8 cellular contexts compared by ENCODE assay signal in genomic region chr6:7723041-7723447, GRCh38. TPM values are rescaled to one million over a fixed set of nuclear protein-coding genes. Genes with fewer than 3 reads are reported as not detected.
A peak's percentile ranks its signal among the peaks of the same experiment; 100 is the strongest.
DNase-seq lines count a peak whose midpoint lies in the region; ATAC-seq, FAIRE-seq and TF ChIP-seq lines count a peak whose summit lies in the region.

No MANE protein-coding gene starts in this region.

- H3K9me3 ChIP-seq in PC-3 (ENCODE audit: low read length) (no peaks in the 10 kb centered on the region), neutrophil (no peaks in the 10 kb centered on the region)

- H3K4me1 Mint-ChIP-seq in activated T-cell treated with anti-CD3 and anti-CD28 coated beads, Interleukin-2, amount 50 U/mL, for 4 hours (ENCODE audit: low read depth) = peaks cover 7% of the 10 kb centered on the region
- H3K4me1 Mint-ChIP-seq in type B pancreatic cell (ENCODE audit: unreplicated experiment) = no peaks in the 10 kb centered on the region

- H3K36me3 ChIP-seq in PC-3 (ENCODE audit: low read depth, low read length) = no peaks in the 10 kb centered on the region
- H3K36me3 ChIP-seq in neutrophil = no peaks in the 10 kb centered on the region

- H3K27ac ChIP-seq in PC-3 (ENCODE audit: low read length) (no peak overlapping the region), neutrophil (no peak overlapping the region)

- peak; percentile 47 for DNase-seq in G401 (ENCODE audit: low spot score)
- peak; percentile 58 for DNase-seq in HTR-8/SVneo (ENCODE audit: insufficient read length, low spot score)
- DNase-seq in PC-3 = peak; percentile 88
- DNase-seq in activated T-cell treated with anti-CD3 and anti-CD28 coated beads, Interleukin-2, amount 50 U/mL, for 4 hours = peak; percentile 50
- DNase-seq in fibroblast of the aortic adventitia (ENCODE audit: low read depth) = peak; percentile 91
- peak; percentile 76 for DNase-seq in type B pancreatic cell (ENCODE audit: extremely low spot score, unreplicated experiment)

- in situ Hi-C loops in G401 (cut with HindIII; ENCODE audit: low sequenced_read_pairs) = no loop called here

- H3K4me1 ChIP-seq in PC-3 (ENCODE audit: insufficient read depth, low read length) = peaks cover 15% of the 10 kb centered on the region
- H3K4me1 ChIP-seq in neutrophil (ENCODE audit: control insufficient read depth in 1 of 2, insufficient read depth in 1 of 2, low read depth in 1 of 2, low read length in 1 of 2) = peaks cover 50 to 61% of the 10 kb centered on the region in 2 experiments

- H3F3A ChIP-seq in PC-3 (ENCODE audit: low read length, unreplicated experiment) = no peaks in the 10 kb centered on the region

- no peak overlapping the region for H3K9ac ChIP-seq in PC-3 (ENCODE audit: low read length)

- ATAC-seq in PC-3 = peak; percentile 19
- peak in 1 of 2 donors; percentile 39 for ATAC-seq in activated T-cell treated with anti-CD3 and anti-CD28 coated beads, Interleukin-2, amount 50 U/mL, for 4 hours
- ATAC-seq in GM21619 (IDR thresholded peaks at IDR 0.05; ENCODE audit: unreplicated experiment) = no peak

- H3K36me3 Mint-ChIP-seq in activated T-cell treated with anti-CD3 and anti-CD28 coated beads, Interleukin-2, amount 50 U/mL, for 4 hours (ENCODE audit: insufficient read depth) = no peaks in the 10 kb centered on the region
- H3K36me3 Mint-ChIP-seq in type B pancreatic cell = no peaks in the 10 kb centered on the region

- peaks cover 49% of the 10 kb centered on the region for H3K27me3 Mint-ChIP-seq in activated T-cell treated with anti-CD3 and anti-CD28 coated beads, Interleukin-2, amount 50 U/mL, for 4 hours (ENCODE audit: low read depth)
- H3K27me3 Mint-ChIP-seq in type B pancreatic cell = peaks cover 61% of the 10 kb centered on the region

- intact Hi-C loops in PC-3 (cut with micrococcal nuclease) = loop anchor here (2.0 to 5.0 kb wide), 3 partner anchors 52 to 269 kb away; no protein-coding TSS in a partner anchor

- peak overlapping the region; percentile 24; the same call in 1 of the 2 replicates for H2AFZ ChIP-seq in PC-3 (ENCODE audit: low read length)

- no peak overlapping the region for H3K4me3 Mint-ChIP-seq in activated T-cell treated with anti-CD3 and anti-CD28 coated beads, Interleukin-2, amount 50 U/mL, for 4 hours
- no peak overlapping the region for H3K4me3 Mint-ChIP-seq in type B pancreatic cell

- H3K4me3 ChIP-seq in PC-3 (ENCODE audit: low read length) (no peak overlapping the region), fibroblast of the aortic adventitia (ENCODE audit: low read depth, low read length) (no peak overlapping the region), neutrophil (ENCODE audit: low read depth in 1 of 2, low read length in 1 of 2) (no peak overlapping the region)

- H3K27me3 ChIP-seq in PC-3 (ENCODE audit: low read length) (peaks cover 33% of the 10 kb centered on the region), neutrophil (peaks cover 51% of the 10 kb centered on the region)

- no peaks in the 10 kb centered on the region for H3K9me2 ChIP-seq in PC-3 (replicated peaks; ENCODE audit: low read length)

- POLR2A ChIA-PET in PC-3 (lab: Charles Lee; ENCODE audit: unreplicated experiment) = interaction anchor here (0.6 kb wide), 1 partner anchor 283 kb away, joined by 3 read pairs; no protein-coding TSS in a partner anchor

- FAIRE-seq in HTR-8/SVneo (lab: Jason Lieb, UNC) = no peak

- H3K79me2 ChIP-seq in PC-3 (ENCODE audit: low read length) = no peaks in the 10 kb centered on the region

- H3K4me2 ChIP-seq in PC-3 (ENCODE audit: low read length) = no peak overlapping the region

- peak; percentile 76 for TF ChIP-seq CTCF in PC-3 (conservative IDR thresholded peaks at IDR 0.05; ENCODE audit: low read depth, low read length)
- TF ChIP-seq CTCF in fibroblast of the aortic adventitia (IDR thresholded peaks at IDR 0.05; ENCODE audit: insufficient read depth, low read length) = peak; percentile 66
- TF ChIP-seq CTCF in neutrophil (IDR thresholded peaks at IDR 0.05) = peak; percentile 73
- peak; percentile 79 for TF ChIP-seq CTCF in type B pancreatic cell (conservative IDR thresholded peaks at IDR 0.05)

- CTCF ChIA-PET in PC-3 (lab: Charles Lee) = interaction anchor here (0.6 to 1.1 kb wide), 3 partner anchors 50 to 336 kb away, joined by 3 to 6 read pairs (median 3); no protein-coding TSS in a partner anchor

- H4K20me1 ChIP-seq in PC-3 (ENCODE audit: low read length) = no peaks in the 10 kb centered on the region

- no TSS peak for BruUV-seq in PC-3 (replicated peaks; lab: Mats Ljungman, UMichigan)

- no peak overlapping the region for H3K27ac Mint-ChIP-seq in type B pancreatic cell

- no peaks in the 10 kb centered on the region for H3K9me3 Mint-ChIP-seq in activated T-cell treated with anti-CD3 and anti-CD28 coated beads, Interleukin-2, amount 50 U/mL, for 4 hours
- no peaks in the 10 kb centered on the region for H3K9me3 Mint-ChIP-seq in type B pancreatic cell

RNA-seq across cellular contexts. Expression of gene BMP6, which starts 2.9 kb away (rescaled TPM):
- total RNA-seq in G401 (2014; rRNA removed; shearing (Covaris generic)) = 5.5 and 13.4 TPM in 2 replicates
- total RNA-seq in PC-3 (2014; rRNA removed) (0.15 and 1.3 TPM in 2 replicates), fibroblast of the aortic adventitia (ENCODE audit: low replicate concordance) (1.3 and 10.5 TPM in 2 replicates), type B pancreatic cell (ENCODE audit: low replicate concordance) (1.5 and 1.8 TPM in 2 replicates)
- total RNA-seq in activated T-cell treated with anti-CD3 and anti-CD28 coated beads, Interleukin-2, amount 50 U/mL, for 4 hours = not detected
